ENCODE assay signal across 30 cellular contexts in the genomic region with DNA sequence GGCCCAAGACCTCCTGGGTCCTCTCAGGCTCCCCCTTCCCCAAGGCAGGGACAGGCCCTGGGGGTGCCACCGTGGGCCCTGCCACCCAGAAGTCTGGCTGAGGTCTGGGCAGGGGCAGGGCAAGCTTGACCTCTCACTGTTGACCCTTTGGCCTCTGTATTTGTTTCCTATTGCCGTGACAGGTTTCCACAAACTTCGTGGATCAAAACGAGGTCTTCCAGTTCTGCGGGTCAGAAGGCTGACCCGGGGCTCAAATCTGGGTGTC. TPM values are rescaled to one million over a fixed set of nuclear protein-coding genes. Genes with fewer than 3 reads are reported as not detected.
"Had no signal": no experiment of that assay in that cellular context is flagged by ENCODE, and none has a peak within 500 bp of the region (broad histone marks: within the 10 kb centered on the region; RNA-seq: fewer than 3 reads in every experiment).

No MANE protein-coding gene starts in this region.

- DNase-seq: activated B cell treated with CpG ODN at 0.5 μM for 24 hours; activated CD4-positive, alpha-beta T cell treated with anti-CD3 and anti-CD28 coated beads for 36 hours; activated CD4-positive, alpha-beta T cell treated with anti-CD3 and anti-CD28 coated beads, Interleukin-2, amount 50 U/mL, for 48 hours; activated effector memory CD4-positive, alpha-beta T cell treated with Interleukin-2 at 50 U/mL for 16 hours; activated naive CD4-positive, alpha-beta T cell treated with anti-CD3 and anti-CD28 coated beads, Interleukin-2, amount 10 ng/mL, durations not matched to agents 7 days and 5 days; activated T-cell treated with anti-CD3 and anti-CD28 coated beads, Interleukin-2, amount 50 U/mL, for 72 hours; anterior cingulate cortex; body of pancreas; caudate nucleus; dermis blood vessel endothelial cell; effector CD8-positive, alpha-beta T cell; left colon; nucleus accumbens; stimulated activated CD4-positive, alpha-beta T cell treated with anti-CD3 and anti-CD28 coated beads, Interleukin-2, amount 100 ng/mL, for 48 hours; stimulated activated CD8-positive, alpha-beta memory T cell treated with anti-CD3 and anti-CD28 coated beads, Interleukin-4, amount 100 ng/mL, for 48 hours; stimulated activated naive B cell treated with anti-CD40 and anti-IgM and Interleukin-4, amounts not matched to agents 10 μg/mL and 1 μg/mL and 100 μg/mL, for 72 hours; T1000; transverse colon; uterus had no signal

- H3K27me3 ChIP-seq: body of pancreas, uterus had no signal

- H3K9me3 Mint-ChIP-seq: activated naive CD4-positive, alpha-beta T cell treated with anti-CD3 and anti-CD28 coated beads, Interleukin-2, amount 10 ng/mL, durations not matched to agents 7 days and 5 days; activated T-cell treated with anti-CD3 and anti-CD28 coated beads, Interleukin-2, amount 50 U/mL, for 72 hours; memory B cell had no signal

- H3K27ac Mint-ChIP-seq: activated B cell treated with CpG ODN at 0.5 μM for 24 hours; activated CD4-positive, alpha-beta T cell treated with anti-CD3 and anti-CD28 coated beads for 36 hours; activated naive CD4-positive, alpha-beta T cell treated with anti-CD3 and anti-CD28 coated beads, Interleukin-2, amount 10 ng/mL, durations not matched to agents 7 days and 5 days; activated T-cell treated with anti-CD3 and anti-CD28 coated beads, Interleukin-2, amount 50 U/mL, for 72 hours; memory B cell; stimulated activated naive B cell treated with anti-CD40 and anti-IgM and Interleukin-4, amounts not matched to agents 10 μg/mL and 1 μg/mL and 100 μg/mL, for 72 hours had no signal

- H3K4me3 ChIP-seq: body of pancreas, transverse colon, uterus had no signal

- H3K36me3 Mint-ChIP-seq: activated naive CD4-positive, alpha-beta T cell treated with anti-CD3 and anti-CD28 coated beads, Interleukin-2, amount 10 ng/mL, durations not matched to agents 7 days and 5 days; memory B cell had no signal

- H3K4me3 Mint-ChIP-seq: activated B cell treated with CpG ODN at 0.5 μM for 24 hours; activated CD4-positive, alpha-beta T cell treated with anti-CD3 and anti-CD28 coated beads for 36 hours; activated naive CD4-positive, alpha-beta T cell treated with anti-CD3 and anti-CD28 coated beads, Interleukin-2, amount 10 ng/mL, durations not matched to agents 7 days and 5 days; activated T-cell treated with anti-CD3 and anti-CD28 coated beads, Interleukin-2, amount 50 U/mL, for 72 hours; memory B cell; stimulated activated naive B cell treated with anti-CD40 and anti-IgM and Interleukin-4, amounts not matched to agents 10 μg/mL and 1 μg/mL and 100 μg/mL, for 72 hours had no signal

- FAIRE-seq: frontal cortex, keratinocyte had no signal

- H3K4me1 Mint-ChIP-seq: activated CD4-positive, alpha-beta T cell treated with anti-CD3 and anti-CD28 coated beads for 36 hours had no signal

- H3K9me3 ChIP-seq: body of pancreas, transverse colon, uterus had no signal

- H3K27ac ChIP-seq: body of pancreas had no signal

- H3K36me3 ChIP-seq: transverse colon, uterus had no signal

- ATAC-seq: activated CD4-positive, alpha-beta T cell treated with anti-CD3 and anti-CD28 coated beads for 36 hours; activated T-cell treated with anti-CD3 and anti-CD28 coated beads, Interleukin-2, amount 50 U/mL, for 72 hours; body of pancreas; left colon; sciatic nerve; stimulated activated naive B cell treated with anti-CD40 and anti-IgM and Interleukin-4, amounts not matched to agents 10 μg/mL and 1 μg/mL and 100 μg/mL, for 72 hours had no signal

RNA-seq across cellular contexts. Expression of a gene that starts 41.5 kb away (rescaled TPM):
- total RNA-seq: activated B cell treated with CpG ODN at 0.5 μM for 24 hours; activated CD4-positive, alpha-beta T cell treated with anti-CD3 and anti-CD28 coated beads for 36 hours; activated CD8-positive, alpha-beta memory T cell treated with anti-CD3 and anti-CD28 coated beads for 36 hours; activated T-cell treated with anti-CD3 and anti-CD28 coated beads, Interleukin-2, amount 50 U/mL, for 72 hours; dermis blood vessel endothelial cell; mononuclear cell; T-helper 1 cell treated with Interleukin-12 subunit alpha and Interleukin-12 subunit beta and Interleukin-4 antibody, amounts not matched to agents 30 ng/mL and 1 ng/mL, for 36 hours; temporal lobe had no signal
- polyA plus RNA-seq: keratinocyte, neural cell had no signal

RNA-seq across cellular contexts. Expression of a gene that starts 52.0 kb away (rescaled TPM):
- total RNA-seq: activated B cell treated with CpG ODN at 0.5 μM for 24 hours; activated CD4-positive, alpha-beta T cell treated with anti-CD3 and anti-CD28 coated beads for 36 hours; activated CD8-positive, alpha-beta memory T cell treated with anti-CD3 and anti-CD28 coated beads for 36 hours; activated T-cell treated with anti-CD3 and anti-CD28 coated beads, Interleukin-2, amount 50 U/mL, for 72 hours; body of pancreas; dermis blood vessel endothelial cell; esophagus mucosa; frontal cortex; left colon; lower leg skin; mononuclear cell; sciatic nerve; T-helper 1 cell treated with Interleukin-12 subunit alpha and Interleukin-12 subunit beta and Interleukin-4 antibody, amounts not matched to agents 30 ng/mL and 1 ng/mL, for 36 hours; temporal lobe; transverse colon; uterus had no signal
- polyA plus RNA-seq: keratinocyte, neural cell had no signal
